Comparison of ENCODE assay signal across 1 cellular context in the genomic region with DNA sequence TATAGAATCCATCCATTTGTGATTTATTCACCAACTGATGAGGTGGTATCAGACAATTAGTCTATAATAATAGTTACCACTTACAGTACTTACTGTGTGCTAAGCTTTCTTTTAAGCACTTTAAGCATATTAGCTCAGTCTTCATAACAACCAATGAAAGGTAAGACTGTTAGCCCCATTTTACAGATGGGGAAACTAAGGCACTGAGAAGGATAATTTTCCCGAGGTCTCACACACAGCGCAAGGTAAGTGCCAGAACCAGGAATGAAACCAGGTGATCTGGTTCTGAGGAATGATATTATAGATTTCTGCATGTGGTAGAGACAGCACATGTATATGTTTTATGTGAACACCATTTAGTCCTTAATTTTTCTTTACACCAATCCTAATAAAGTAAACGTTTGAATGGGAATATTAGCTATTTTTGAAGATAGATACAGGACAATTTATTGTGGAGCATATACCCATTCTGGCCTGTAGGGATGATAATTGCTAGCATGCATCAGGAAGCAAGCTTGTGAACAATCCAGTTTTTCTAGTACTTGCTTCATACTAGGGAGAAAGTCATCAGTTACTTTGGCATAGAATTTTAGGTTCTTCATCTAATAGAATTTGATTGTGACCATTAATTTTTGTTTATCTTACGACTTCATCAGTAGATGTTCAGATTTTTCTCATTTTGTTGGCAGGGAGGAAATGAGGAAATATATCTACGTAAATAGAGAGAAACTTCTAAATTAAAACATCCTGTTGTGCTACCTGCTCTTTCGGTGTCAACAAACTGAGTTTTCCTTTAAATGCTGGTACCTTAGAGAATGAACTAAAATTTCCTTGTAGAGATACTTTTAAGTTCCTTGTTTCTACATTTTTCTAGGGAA.
TF ChIP-seq lines count a peak whose summit lies in the region.

No MANE protein-coding gene starts in this region.

TF ChIP-seq in GM12878, 131 proteins besides CTCF, POLR2A, EP300 and RAD21 (continued from another document):
- TF ChIP-seq, protein P1, sequence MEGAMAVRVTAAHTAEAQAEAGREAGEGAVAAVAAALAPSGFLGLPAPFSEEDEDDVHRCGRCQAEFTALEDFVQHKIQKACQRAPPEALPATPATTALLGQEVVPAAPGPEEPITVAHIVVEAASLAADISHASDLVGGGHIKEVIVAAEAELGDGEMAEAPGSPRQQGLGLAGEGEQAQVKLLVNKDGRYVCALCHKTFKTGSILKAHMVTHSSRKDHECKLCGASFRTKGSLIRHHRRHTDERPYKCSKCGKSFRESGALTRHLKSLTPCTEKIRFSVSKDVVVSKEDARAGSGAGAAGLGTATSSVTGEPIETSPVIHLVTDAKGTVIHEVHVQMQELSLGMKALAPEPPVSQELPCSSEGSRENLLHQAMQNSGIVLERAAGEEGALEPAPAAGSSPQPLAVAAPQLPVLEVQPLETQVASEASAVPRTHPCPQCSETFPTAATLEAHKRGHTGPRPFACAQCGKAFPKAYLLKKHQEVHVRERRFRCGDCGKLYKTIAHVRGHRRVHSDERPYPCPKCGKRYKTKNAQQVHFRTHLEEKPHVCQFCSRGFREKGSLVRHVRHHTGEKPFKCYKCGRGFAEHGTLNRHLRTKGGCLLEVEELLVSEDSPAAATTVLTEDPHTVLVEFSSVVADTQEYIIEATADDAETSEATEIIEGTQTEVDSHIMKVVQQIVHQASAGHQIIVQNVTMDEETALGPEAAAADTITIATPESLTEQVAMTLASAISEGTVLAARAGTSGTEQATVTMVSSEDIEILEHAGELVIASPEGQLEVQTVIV (IDR thresholded peaks at IDR 0.05; ENCODE audit: borderline replicate concordance, partially characterized antibody), result no peak
- no peak for TF ChIP-seq RELA (IDR thresholded peaks at IDR 0.05; ENCODE audit: borderline replicate concordance, partially characterized antibody)
- TF ChIP-seq RBBP5 (conservative IDR thresholded peaks at IDR 0.05), result no peak
- no peak for TF ChIP-seq SMC3 (IDR thresholded peaks at IDR 0.05; ENCODE audit: borderline replicate concordance, low read length)
- TF ChIP-seq SRF (IDR thresholded peaks at IDR 0.05; ENCODE audit: low read depth in 2 of 2, low read length in 2 of 2), result no peak
- TF ChIP-seq, protein P2, sequence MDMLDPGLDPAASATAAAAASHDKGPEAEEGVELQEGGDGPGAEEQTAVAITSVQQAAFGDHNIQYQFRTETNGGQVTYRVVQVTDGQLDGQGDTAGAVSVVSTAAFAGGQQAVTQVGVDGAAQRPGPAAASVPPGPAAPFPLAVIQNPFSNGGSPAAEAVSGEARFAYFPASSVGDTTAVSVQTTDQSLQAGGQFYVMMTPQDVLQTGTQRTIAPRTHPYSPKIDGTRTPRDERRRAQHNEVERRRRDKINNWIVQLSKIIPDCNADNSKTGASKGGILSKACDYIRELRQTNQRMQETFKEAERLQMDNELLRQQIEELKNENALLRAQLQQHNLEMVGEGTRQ (IDR thresholded peaks at IDR 0.05; ENCODE audit: borderline replicate concordance, low read depth, low read length), result no peak
- TF ChIP-seq ZNF24 (IDR thresholded peaks at IDR 0.05), result no peak
- no peak for TF ChIP-seq ZNF622 (IDR thresholded peaks at IDR 0.05)
- no peak for TF ChIP-seq USF1 (IDR thresholded peaks at IDR 0.05; ENCODE audit: borderline replicate concordance, extremely low read length, insufficient read depth, low read depth, low read length)
- TF ChIP-seq SP1 (IDR thresholded peaks at IDR 0.05; ENCODE audit: low read depth, low read length), result no peak
- no peak for TF ChIP-seq CBFB (IDR thresholded peaks at IDR 0.05; ENCODE audit: low read depth)
- no peak for TF ChIP-seq CHD4 (IDR thresholded peaks at IDR 0.05)
- no peak for TF ChIP-seq ZNF592 (IDR thresholded peaks at IDR 0.05)
- TF ChIP-seq ZNF217 (IDR thresholded peaks at IDR 0.05), result no peak
